Comparison of ENCODE assay signal across 19 cellular contexts in the genomic region with DNA sequence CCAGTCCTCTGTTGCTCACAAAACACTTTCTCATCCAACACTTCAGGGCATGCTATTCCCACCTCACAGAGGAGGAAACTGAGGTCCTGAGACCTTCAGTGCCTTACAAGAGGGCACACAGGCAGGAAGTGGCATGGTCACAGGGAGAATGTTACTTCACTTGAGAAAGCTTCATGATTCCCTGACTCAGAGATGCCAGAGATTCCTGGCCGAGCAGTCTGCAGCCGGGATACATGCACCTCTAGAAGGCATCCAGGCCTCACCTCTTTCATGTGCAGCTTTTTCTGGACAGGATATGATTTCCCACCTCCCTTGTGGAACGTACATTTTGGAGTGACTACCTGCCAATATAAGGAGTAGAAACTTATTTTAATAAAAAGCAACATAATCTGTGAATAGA. TPM values are rescaled to one million over a fixed set of nuclear protein-coding genes. Genes with fewer than 3 reads are reported as not detected.
A peak's percentile ranks its signal among the peaks of the same experiment; 100 is the strongest.
DNase-seq lines count a peak whose midpoint lies in the region; ATAC-seq, FAIRE-seq and TF ChIP-seq lines count a peak whose summit lies in the region.
"Had no signal": no experiment of that assay in that cellular context is flagged by ENCODE, and none has a peak within 500 bp of the region (broad histone marks: within the 10 kb centered on the region; RNA-seq: fewer than 3 reads in every experiment).

No MANE protein-coding gene starts in this region.

- no peak overlapping the region for H3K4me3 ChIP-seq in AG10803 (ENCODE audit: low read length)
- H3K4me3 ChIP-seq: BLaER1 had no signal

- ATAC-seq in GM18520 (IDR thresholded peaks at IDR 0.05; ENCODE audit: unreplicated experiment) (no peak), sciatic nerve (no peak)
- ATAC-seq: CD8-positive, alpha-beta T cell; HCT116 had no signal

- peak; percentile 27 for DNase-seq in AG10803 (ENCODE audit: low read depth)
- DNase-seq in H54 (ENCODE audit: insufficient read length, low spot score) = peak; percentile 31
- peak; percentile 8 for DNase-seq in amniotic epithelial cell (ENCODE audit: low read depth)
- peak; percentile 72 for DNase-seq in kidney tubule cell (ENCODE audit: low spot score)
- no peak for DNase-seq in NK-92 treated with Interleukin-12 subunit alpha and Interleukin-12 subunit beta, amount 100 ng/mL, for 24 hours (lab: John Stamatoyannopoulos, UW)
- no peak for DNase-seq in activated CD4-positive, alpha-beta T cell treated with anti-CD3 and anti-CD28 coated beads, Interleukin-2, amount 50 U/mL, for 4 hours
- DNase-seq in sciatic nerve (ENCODE audit: low spot score) = no peak
- DNase-seq: ACHN; CD8-positive, alpha-beta T cell; DND-41; KBM-7; NCI-H146; NCI-H2107; NCI-H69; OCI-M1 had no signal

- no peak for TF ChIP-seq POLR2A in H54 (IDR thresholded peaks at IDR 0.05; ENCODE audit: low read depth, low read length)

- TF ChIP-seq CTCF in AG10803 (conservative IDR thresholded peaks at IDR 0.05; ENCODE audit: low read length) = no peak

- peak; percentile 94 for FAIRE-seq in H54 (lab: Jason Lieb, UNC)
- FAIRE-seq: GM19239 had no signal

- intact Hi-C loops in sciatic nerve (cut with DNase I) = no loop called here

RNA-seq across cellular contexts. Expression of gene SST, which starts 2.8 kb away (rescaled TPM):
- not detected for total RNA-seq in sciatic nerve
- total RNA-seq: CD8-positive, alpha-beta T cell had no signal

RNA-seq across cellular contexts. Expression of gene RTP2, which starts 29.3 kb away (rescaled TPM):
- not detected for total RNA-seq in sciatic nerve
- total RNA-seq: CD8-positive, alpha-beta T cell had no signal

Comparison
In these comparisons a context has a peak if more than half of its experiments do, and no peak if none do; other contexts are left out.
1. DNase-seq: peak in AG10803 (single experiment), H54 (single experiment), amniotic epithelial cell (single experiment) and kidney tubule cell (single experiment); none in NK-92 treated with Interleukin-12 subunit alpha and Interleukin-12 subunit beta, amount 100 ng/mL, for 24 hours (single experiment), activated CD4-positive, alpha-beta T cell treated with anti-CD3 and anti-CD28 coated beads, Interleukin-2, amount 50 U/mL, for 4 hours (0 of 2) and sciatic nerve (single experiment).